ENCODE assay signal across 16 cellular contexts in the genomic region with DNA sequence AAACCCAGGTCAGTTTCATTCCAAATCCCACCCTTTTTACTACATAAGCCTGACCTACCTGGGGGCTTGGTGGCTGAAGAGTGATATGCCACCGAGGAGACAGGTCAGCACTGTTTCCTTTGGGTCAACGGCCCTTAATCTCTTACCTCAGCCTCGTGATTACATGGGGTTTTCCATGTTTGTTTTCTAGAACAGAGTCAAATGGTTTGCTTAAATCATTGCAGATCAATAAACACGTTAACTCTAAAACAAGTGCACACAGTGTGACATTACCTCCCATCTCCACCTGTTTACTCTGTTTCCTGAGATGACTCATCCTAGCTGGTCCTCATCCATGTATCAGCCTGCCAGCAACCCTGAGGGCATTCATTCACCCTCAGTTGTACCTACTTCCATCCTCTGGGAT. TPM values are rescaled to one million over a fixed set of nuclear protein-coding genes. Genes with fewer than 3 reads are reported as not detected.
DNase-seq lines count a peak whose midpoint lies in the region; ATAC-seq and TF ChIP-seq lines count a peak whose summit lies in the region.
"Had no signal": no experiment of that assay in that cellular context is flagged by ENCODE, and none has a peak within 500 bp of the region (broad histone marks: within the 10 kb centered on the region; RNA-seq: fewer than 3 reads in every experiment).

No MANE protein-coding gene starts in this region.

- ATAC-seq in HG03378 (IDR thresholded peaks at IDR 0.05; ENCODE audit: unreplicated experiment) (no peak), HG03097 (IDR thresholded peaks at IDR 0.05; ENCODE audit: low FRiP score, unreplicated experiment) (no peak)
- ATAC-seq: left ventricle myocardium superior; stimulated activated effector memory CD8-positive, alpha-beta T cell treated with anti-CD3 and anti-CD28 coated beads, Interleukin-12 subunit alpha, Interleukin-12 subunit beta, amount 100 ng/mL, for 72 hours had no signal

- H3K4me3 ChIP-seq in epithelial cell of proximal tubule (ENCODE audit: low read depth, low read length) = no peak overlapping the region

- DNase-seq in A172 (ENCODE audit: low spot score) = peak; percentile 55
- DNase-seq in EL = peak; percentile 11
- peak; percentile 74 for DNase-seq in NCI-H345 treated with DMSO at 0.1 percent for 48 hours (lab: John Stamatoyannopoulos, UW; ENCODE audit: unreplicated experiment)
- peak; percentile 80 for DNase-seq in epithelial cell of proximal tubule (ENCODE audit: low read depth)
- no peak for DNase-seq in SW 1271 (lab: John Stamatoyannopoulos, UW)
- no peak for DNase-seq in activated CD4-positive, CD25-positive, alpha-beta regulatory T cell (lab: John Stamatoyannopoulos, UW)
- DNase-seq: activated CD4-positive, alpha-beta T cell treated with anti-CD3 and anti-CD28 coated beads for 1 hour; activated CD8-positive, alpha-beta memory T cell treated with anti-CD3 and anti-CD28 coated beads, Interleukin-2, amount 50 U/mL, for 48 hours; activated naive CD4-positive, alpha-beta T cell treated with anti-CD3 and anti-CD28 coated beads for 36 hours; left ventricle myocardium superior; NCI-H1105; Right ventricle myocardium superior; trophoblast cell had no signal

- TF ChIP-seq CTCF in epithelial cell of proximal tubule (conservative IDR thresholded peaks at IDR 0.05; ENCODE audit: low read depth, low read length) = no peak

RNA-seq across cellular contexts. Expression of gene TP53BP2, which starts 40.8 kb away (rescaled TPM):
- 40.3 and 50.6 TPM in 2 replicates for total RNA-seq in A172 (2014; rRNA removed; shearing (Covaris generic))
- total RNA-seq in epithelial cell of proximal tubule = 37.9 and 102 TPM in 2 replicates

Comparison
In these comparisons a context has a peak if more than half of its experiments do, and no peak if none do; other contexts are left out.
1. DNase-seq: peak in A172 (single experiment), EL (single experiment), NCI-H345 treated with DMSO at 0.1 percent for 48 hours (single experiment) and epithelial cell of proximal tubule (single experiment); none in SW 1271 (0 of 2) and activated CD4-positive, CD25-positive, alpha-beta regulatory T cell (0 of 4).